23 cellular contexts compared by ENCODE assay signal in the genomic region with DNA sequence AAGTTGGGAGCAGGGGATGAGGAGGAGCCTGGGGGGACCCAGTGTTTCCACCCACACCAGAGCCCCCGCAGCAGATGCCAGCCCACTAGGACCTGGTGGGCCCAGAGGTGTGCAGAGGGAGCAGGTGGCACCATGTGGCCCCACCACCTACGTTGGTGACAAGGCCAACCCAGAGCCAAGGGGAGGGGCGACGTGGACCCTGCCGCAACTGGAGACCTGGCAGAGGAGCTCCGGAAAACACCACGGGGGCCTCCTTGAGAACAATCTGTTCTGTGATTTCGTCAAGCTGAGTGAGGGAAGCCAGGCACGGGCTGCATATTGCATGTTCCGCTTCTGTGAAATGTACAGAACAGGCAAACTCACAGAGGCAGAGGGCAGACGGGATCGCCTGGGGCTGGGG. TPM values are rescaled to one million over a fixed set of nuclear protein-coding genes. Genes with fewer than 3 reads are reported as not detected.
DNase-seq lines count a peak whose midpoint lies in the region; ATAC-seq and TF ChIP-seq lines count a peak whose summit lies in the region.
"Had no signal": no experiment of that assay in that cellular context is flagged by ENCODE, and none has a peak within 500 bp of the region (broad histone marks: within the 10 kb centered on the region; RNA-seq: fewer than 3 reads in every experiment).

No MANE protein-coding gene starts in this region.

- H3K4me1 ChIP-seq in heart right ventricle = peaks cover 0 to 13% (median 9%) of the 10 kb centered on the region in 9 donors
- H3K4me1 ChIP-seq in right cardiac atrium (ENCODE audit: control insufficient read depth, insufficient read depth, low read length) = no peaks in the 10 kb centered on the region
- peaks cover 0 to 12% (median 10%) of the 10 kb centered on the region in 4 donors for H3K4me1 ChIP-seq in sigmoid colon

- POLR2A ChIA-PET in RWPE1 (lab: Yijun Ruan, JAX; ENCODE audit: low non-redundant PET) = no interaction called here

- H3K36me3 ChIP-seq in heart right ventricle (no peaks in the 10 kb centered on the region), sigmoid colon (no peaks in the 10 kb centered on the region)
- H3K36me3 ChIP-seq: stomach, tibial nerve had no signal

- TF ChIP-seq POLR2A in sigmoid colon (IDR thresholded peaks at IDR 0.05) = no peak

- intact Hi-C loops in Right ventricle myocardium superior (cut with DNase I) (no loop called here), heart right ventricle (cut with DNase I) (no loop called here), right cardiac atrium (cut with DNase I) (no loop called here), sigmoid colon (cut with DNase I) (no loop called here)

- WGBS in heart right ventricle, 2 donors = 68 to 82% methylated on average over 12 of the region's 12 CpGs
- 87% methylated on average over 12 of the region's 12 CpGs for WGBS in right cardiac atrium
- WGBS in sigmoid colon, 2 donors = 89 to 90% methylated on average over 12 of the region's 12 CpGs

- CTCF ChIA-PET in RWPE1 (lab: Yijun Ruan, JAX) = interaction anchor here (0.6 to 1.0 kb wide), 2 partner anchors 14 to 214 kb away, joined by 3 to 6 read pairs; no protein-coding TSS in a partner anchor

- TF ChIP-seq EP300 in sigmoid colon (IDR thresholded peaks at IDR 0.05) = no peak

- H3K27me3 ChIP-seq in heart right ventricle = no peaks in the 10 kb centered on the region
- no peaks in the 10 kb centered on the region for H3K27me3 ChIP-seq in right cardiac atrium (ENCODE audit: control insufficient read depth, insufficient read depth)
- H3K27me3 ChIP-seq in sigmoid colon = no peaks in the 10 kb centered on the region
- H3K27me3 ChIP-seq: dorsolateral prefrontal cortex, tibial nerve had no signal

- TF ChIP-seq CTCF in heart right ventricle (IDR thresholded peaks at IDR 0.05) = no peak
- TF ChIP-seq CTCF in RWPE1 (conservative IDR thresholded peaks at IDR 0.05; ENCODE audit: low read depth) = no peak
- no peak for TF ChIP-seq CTCF in sigmoid colon (IDR thresholded peaks at IDR 0.05)

- H3K4me3 ChIP-seq in heart right ventricle (no peak overlapping the region), right cardiac atrium (ENCODE audit: low read length) (no peak overlapping the region), sigmoid colon (no peak overlapping the region)
- H3K4me3 ChIP-seq: dorsolateral prefrontal cortex, skin epidermis, stomach, tibial nerve had no signal

- H3K9me3 ChIP-seq in heart right ventricle (no peaks in the 10 kb centered on the region), right cardiac atrium (ENCODE audit: control insufficient read depth, low read length) (no peaks in the 10 kb centered on the region), sigmoid colon (no peaks in the 10 kb centered on the region)
- H3K9me3 ChIP-seq: stomach, tibial nerve had no signal

- peak; percentile 30 for DNase-seq in Right ventricle myocardium superior
- no peak for DNase-seq in heart right ventricle
- DNase-seq in RWPE1 (ENCODE audit: low spot score) = no peak
- peak in 2 of 3 donors; percentile 28 to 43 for DNase-seq in right cardiac atrium
- peak; percentile 61 for DNase-seq in sigmoid colon
- no peak for DNase-seq in islet precursor cell
- no peak for DNase-seq in midbrain (lab: John Stamatoyannopoulos, UW)
- no peak for DNase-seq in COLO829 (ENCODE audit: low spot score)
- DNase-seq: activated CD4-positive, alpha-beta memory T cell treated with anti-CD3 and anti-CD28 coated beads for 36 hours; activated CD8-positive, alpha-beta memory T cell treated with anti-CD3 and anti-CD28 coated beads, Interleukin-2, amount 50 U/mL, for 48 hours; DMS153; dorsolateral prefrontal cortex; GOT3; mammary epithelial cell; MV-4-11; NCI-H524 treated with DMSO at 0.1 percent for 48 hours; stimulated activated CD4-positive, alpha-beta T cell treated with anti-CD3 and anti-CD28 coated beads, Interleukin-1b, Interleukin-23, amount 100 ng/mL, for 48 hours; stimulated activated CD8-positive, alpha-beta memory T cell treated with anti-CD3 and anti-CD28 coated beads, Interleukin-4, amount 100 ng/mL, for 48 hours; stomach; T-cell had no signal

- no peak for ATAC-seq in Right ventricle myocardium superior (ENCODE audit: poor library complexity)
- ATAC-seq in heart right ventricle = no peak
- ATAC-seq in right cardiac atrium = no peak
- ATAC-seq: activated naive CD4-positive, alpha-beta T cell treated with anti-CD3 and anti-CD28 coated beads, Interleukin-2, amount 50 U/mL, for 72 hours; T-cell had no signal

- H3K27ac ChIP-seq in heart right ventricle (no peak overlapping the region), RWPE1 (peak overlapping the region; percentile 73), right cardiac atrium (ENCODE audit: low read length) (no peak overlapping the region), sigmoid colon (no peak overlapping the region)
- H3K27ac ChIP-seq: dorsolateral prefrontal cortex, skin epidermis, stomach, tibial nerve had no signal

RNA-seq across cellular contexts. Expression of a gene that starts 49.1 kb away (rescaled TPM):
- total RNA-seq in Right ventricle myocardium superior (154 TPM), heart right ventricle (100 to 1,000 TPM; 161 to 287 (median 185) TPM), right cardiac atrium (100 to 1,000 TPM in 2 of 4 donors, 10 to 100 TPM in 2; 75.8 to 107 (median 94.8) TPM), sigmoid colon (10 to 100 TPM in 3 of 4 donors, 1 to 10 TPM in 1; 7.2 to 30.7 (median 23.7) TPM)
- polyA plus RNA-seq in heart right ventricle (100 to 1,000 TPM; 104 to 156 TPM), right cardiac atrium (118 TPM), sigmoid colon (10 to 100 TPM in 1 of 3 donors, 1 to 10 TPM in 2; 3.0 to 15.8 (median 7.2) TPM)

Comparison
In these comparisons a context has a peak if more than half of its experiments do, and no peak if none do; other contexts are left out.
1. DNase-seq: peak in Right ventricle myocardium superior (single experiment), right cardiac atrium (2 of 3) and sigmoid colon (single experiment); none in heart right ventricle (0 of 2), RWPE1 (single experiment), islet precursor cell (single experiment), midbrain (single experiment) and COLO829 (single experiment).